Comparison of ENCODE assay signal across 8 cellular contexts in the genomic region with DNA sequence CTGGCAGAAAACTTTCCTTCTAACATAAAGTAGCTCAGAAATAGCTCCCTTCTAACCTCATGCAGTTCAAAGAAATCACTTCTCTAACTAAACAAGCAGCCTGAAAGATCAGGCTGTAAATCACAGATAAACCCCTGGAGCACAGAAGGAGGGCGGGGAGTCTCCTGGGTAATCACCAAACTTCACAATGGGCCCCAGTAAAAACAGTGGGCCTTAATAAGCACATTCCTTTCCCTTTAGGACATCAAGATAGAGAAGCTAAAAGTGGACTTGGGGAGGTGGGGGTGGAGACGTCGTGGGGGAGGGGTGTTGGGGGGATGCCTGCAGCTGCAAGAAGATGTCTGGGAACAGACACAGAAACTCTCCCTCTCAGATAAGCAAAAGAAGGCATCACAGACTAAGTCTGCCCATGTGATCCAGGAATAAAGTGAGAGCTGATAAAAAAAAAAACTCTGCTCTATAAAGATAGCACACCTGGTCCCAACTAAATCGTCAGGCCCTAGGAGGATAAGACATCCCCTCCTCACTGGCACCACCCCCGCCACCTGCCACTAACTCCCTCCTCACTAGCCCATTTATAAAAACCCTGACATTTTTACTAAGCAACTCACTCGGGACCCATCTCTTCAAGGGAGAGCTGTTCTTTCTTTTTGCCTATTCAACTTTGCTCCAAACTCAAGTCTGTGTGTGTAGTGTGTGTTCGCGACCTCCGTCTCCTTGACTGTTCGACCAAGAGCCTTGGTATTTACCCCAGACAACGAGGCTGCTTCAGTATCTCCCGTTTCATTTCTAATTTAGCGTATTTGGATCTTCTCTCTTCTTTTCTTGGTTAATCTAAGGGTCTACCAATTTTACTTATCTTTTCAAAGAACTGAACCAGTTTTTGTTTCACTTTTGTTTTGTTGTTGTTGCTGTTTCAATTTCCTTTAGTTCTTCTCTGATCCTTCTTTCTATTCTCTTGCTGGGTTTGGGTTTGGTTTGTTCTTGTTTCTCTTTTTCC. TPM values are rescaled to one million over a fixed set of nuclear protein-coding genes. Genes with fewer than 3 reads are reported as not detected.
DNase-seq lines count a peak whose midpoint lies in the region; ATAC-seq and TF ChIP-seq lines count a peak whose summit lies in the region.

No MANE protein-coding gene starts in this region.

- intact Hi-C loops in left colon (cut with DNase I, micrococcal nuclease), result no loop called here

- no peak for TF ChIP-seq POLR2A in suprapubic skin (IDR thresholded peaks at IDR 0.05)

- peaks cover 41% of the 10 kb centered on the region for H3K4me1 ChIP-seq in suprapubic skin

- no peak for TF ChIP-seq CTCF in suprapubic skin (IDR thresholded peaks at IDR 0.05)

- peak overlapping the region; percentile 47 for H3K4me3 ChIP-seq in suprapubic skin

- peak; percentile 28 for DNase-seq in activated T-cell treated with anti-CD3 and anti-CD28 coated beads, Interleukin-2, amount 50 U/mL, for 1 hour
- DNase-seq in activated T-cell treated with anti-CD3 and anti-CD28 coated beads for 4 hours, result no peak
- peak; percentile 84 for DNase-seq in NCI-H226
- DNase-seq in caudate nucleus (lab: John Stamatoyannopoulos, UW), result no peak
- peak; percentile 24 to 30 for DNase-seq in left colon
- DNase-seq in suprapubic skin (ENCODE audit: low spot score in 2 of 2), result no peak
- DNase-seq in SW 1271 (lab: John Stamatoyannopoulos, UW), result no peak
- DNase-seq in superior temporal gyrus (ENCODE audit: extremely low spot score), result no peak

- TF ChIP-seq EP300 in suprapubic skin (IDR thresholded peaks at IDR 0.05), result no peak

- 9% methylated on average over 13 of the region's 13 CpGs for WGBS in suprapubic skin

- peak overlapping the region; percentile 60 for H3K27ac ChIP-seq in caudate nucleus (ENCODE audit: low read depth, low read length)
- peak overlapping the region; percentile 75 for H3K27ac ChIP-seq in suprapubic skin

- peak; percentile 56 for ATAC-seq in left colon

- no peaks in the 10 kb centered on the region for H3K36me3 ChIP-seq in suprapubic skin

- no peaks in the 10 kb centered on the region for H3K27me3 ChIP-seq in suprapubic skin

- no peaks in the 10 kb centered on the region for H3K9me3 ChIP-seq in suprapubic skin

RNA-seq across cellular contexts. Expression of a gene that starts 31.7 kb away (rescaled TPM):
- total RNA-seq in left colon, result 10 to 100 TPM; 22.8 to 29.2 TPM
- total RNA-seq in suprapubic skin, result 10 to 100 TPM in 1 of 4 donors, 1 to 10 TPM in 3; 5.6 to 10.9 (median 8.0) TPM

Comparison
In these comparisons a context has a peak if more than half of its experiments do, and no peak if none do; other contexts are left out.
1. DNase-seq: peak in activated T-cell treated with anti-CD3 and anti-CD28 coated beads, Interleukin-2, amount 50 U/mL, for 1 hour (single experiment), NCI-H226 (single experiment) and left colon (2 of 2); none in activated T-cell treated with anti-CD3 and anti-CD28 coated beads for 4 hours (single experiment), caudate nucleus (0 of 61), suprapubic skin (0 of 2), SW 1271 (0 of 2) and superior temporal gyrus (single experiment).